ENCODE assay signal across 23 cellular contexts in the genomic region with DNA sequence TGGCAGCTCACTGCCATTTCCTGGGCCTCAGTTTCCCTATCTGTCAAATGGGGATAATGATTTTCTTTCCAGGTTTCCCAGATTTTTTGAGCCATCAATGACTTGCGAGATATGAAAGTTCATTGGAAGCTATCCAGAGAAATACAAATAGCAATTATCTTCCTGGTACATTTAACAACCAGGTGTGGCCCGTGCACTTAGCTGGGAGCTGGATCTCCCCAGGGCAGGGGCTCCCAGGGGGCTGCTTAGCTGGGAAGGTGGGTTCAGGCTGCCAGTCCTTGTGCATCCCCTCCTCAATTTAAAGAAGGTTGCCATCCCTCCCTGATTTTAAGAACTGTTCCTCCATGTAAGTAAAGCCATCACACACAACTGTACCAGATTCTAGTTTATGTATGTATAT. TPM values are rescaled to one million over a fixed set of nuclear protein-coding genes. Genes with fewer than 3 reads are reported as not detected.
"Had no signal": no experiment of that assay in that cellular context is flagged by ENCODE, and none has a peak within 500 bp of the region (broad histone marks: within the 10 kb centered on the region; RNA-seq: fewer than 3 reads in every experiment).

No MANE protein-coding gene starts in this region.

- DNase-seq: activated CD4-positive, alpha-beta memory T cell treated with anti-CD3 and anti-CD28 coated beads, Interleukin-2, amount 10 ng/mL, durations not matched to agents 7 days and 5 days; activated CD4-positive, alpha-beta T cell treated with anti-CD3 and anti-CD28 coated beads for 48 hours; activated CD4-positive, CD25-positive, alpha-beta regulatory T cell; activated CD8-positive, alpha-beta memory T cell treated with anti-CD3 and anti-CD28 coated beads, Interleukin-2, amount 10 ng/mL, durations not matched to agents 7 days and 5 days; activated naive CD4-positive, alpha-beta T cell treated with anti-CD3 and anti-CD28 coated beads for 36 hours; activated T-cell treated with anti-CD3 and anti-CD28 coated beads, Interleukin-2, amount 50 U/mL, for 1 hour; cortex of kidney; effector CD4-positive, alpha-beta T cell; gastrocnemius medialis; heart left ventricle; left ventricle myocardium superior; naive thymus-derived CD8-positive, alpha-beta T cell; right lobe of liver; stimulated activated CD4-positive, alpha-beta T cell treated with anti-CD3 and anti-CD28 coated beads, Interleukin-4, amount 100 ng/mL, for 4 hours; T-cell had no signal

- H3K27me3 ChIP-seq: ovary, right lobe of liver had no signal

- ATAC-seq: activated CD8-positive, alpha-beta memory T cell treated with anti-CD3 and anti-CD28 coated beads, Interleukin-2, amount 10 ng/mL, durations not matched to agents 7 days and 5 days; activated T-helper 17 cell treated with anti-CD3 and anti-CD28 coated beads, Interleukin-2, amount 50 U/mL, for 72 hours; gastrocnemius medialis; heart left ventricle; left ventricle myocardium superior; naive thymus-derived CD8-positive, alpha-beta T cell; stimulated activated memory B cell treated with anti-CD40 and anti-IgM and Interleukin-4, amounts not matched to agents 10 μg/mL and 1 μg/mL and 100 μg/mL, for 72 hours; T-cell had no signal

- H3K36me3 ChIP-seq: gastrocnemius medialis, heart left ventricle, ovary, right lobe of liver, thoracic aorta had no signal

- H3K9me3 ChIP-seq: gastrocnemius medialis, heart left ventricle, ovary, right lobe of liver, thoracic aorta had no signal

- H3K4me3 ChIP-seq: gastrocnemius medialis, heart left ventricle, ovary, right lobe of liver, thoracic aorta had no signal

- H3K27ac ChIP-seq: gastrocnemius medialis, heart left ventricle, ovary, right lobe of liver, thoracic aorta had no signal

RNA-seq across cellular contexts. Expression of gene TMEM54, which starts 3.6 kb away (rescaled TPM):
- total RNA-seq: activated CD4-positive, alpha-beta memory T cell treated with anti-CD3 and anti-CD28 coated beads, Interleukin-2, amount 10 ng/mL, durations not matched to agents 7 days and 5 days; activated CD8-positive, alpha-beta memory T cell treated with anti-CD3 and anti-CD28 coated beads, Interleukin-2, amount 10 ng/mL, durations not matched to agents 7 days and 5 days; mononuclear cell; naive thymus-derived CD8-positive, alpha-beta T cell had no signal
- polyA plus RNA-seq: naive thymus-derived CD8-positive, alpha-beta T cell had no signal

RNA-seq across cellular contexts. Expression of gene HPCA, which starts 18.5 kb away (rescaled TPM):
- total RNA-seq: activated naive CD4-positive, alpha-beta T cell treated with anti-CD3 and anti-CD28 coated beads for 36 hours; gastrocnemius medialis; kidney epithelial cell; left ventricle myocardium superior; mononuclear cell; naive thymus-derived CD8-positive, alpha-beta T cell; pulmonary artery endothelial cell; right lobe of liver; thoracic aorta; urinary bladder had no signal
- polyA plus RNA-seq: heart left ventricle; naive thymus-derived CD8-positive, alpha-beta T cell had no signal

RNA-seq across cellular contexts. Expression of gene FNDC5, which starts 34.1 kb away (rescaled TPM):
- total RNA-seq: activated CD4-positive, alpha-beta memory T cell treated with anti-CD3 and anti-CD28 coated beads, Interleukin-2, amount 10 ng/mL, durations not matched to agents 7 days and 5 days; activated CD8-positive, alpha-beta memory T cell treated with anti-CD3 and anti-CD28 coated beads, Interleukin-2, amount 10 ng/mL, durations not matched to agents 7 days and 5 days; activated naive CD4-positive, alpha-beta T cell treated with anti-CD3 and anti-CD28 coated beads for 36 hours; activated T-helper 17 cell treated with anti-CD3 and anti-CD28 coated beads, Interleukin-2, amount 50 U/mL, for 72 hours; naive thymus-derived CD8-positive, alpha-beta T cell; T-cell had no signal
- polyA plus RNA-seq: naive thymus-derived CD8-positive, alpha-beta T cell had no signal
